Comparison of ENCODE assay signal across 21 cellular contexts in the genomic region with DNA sequence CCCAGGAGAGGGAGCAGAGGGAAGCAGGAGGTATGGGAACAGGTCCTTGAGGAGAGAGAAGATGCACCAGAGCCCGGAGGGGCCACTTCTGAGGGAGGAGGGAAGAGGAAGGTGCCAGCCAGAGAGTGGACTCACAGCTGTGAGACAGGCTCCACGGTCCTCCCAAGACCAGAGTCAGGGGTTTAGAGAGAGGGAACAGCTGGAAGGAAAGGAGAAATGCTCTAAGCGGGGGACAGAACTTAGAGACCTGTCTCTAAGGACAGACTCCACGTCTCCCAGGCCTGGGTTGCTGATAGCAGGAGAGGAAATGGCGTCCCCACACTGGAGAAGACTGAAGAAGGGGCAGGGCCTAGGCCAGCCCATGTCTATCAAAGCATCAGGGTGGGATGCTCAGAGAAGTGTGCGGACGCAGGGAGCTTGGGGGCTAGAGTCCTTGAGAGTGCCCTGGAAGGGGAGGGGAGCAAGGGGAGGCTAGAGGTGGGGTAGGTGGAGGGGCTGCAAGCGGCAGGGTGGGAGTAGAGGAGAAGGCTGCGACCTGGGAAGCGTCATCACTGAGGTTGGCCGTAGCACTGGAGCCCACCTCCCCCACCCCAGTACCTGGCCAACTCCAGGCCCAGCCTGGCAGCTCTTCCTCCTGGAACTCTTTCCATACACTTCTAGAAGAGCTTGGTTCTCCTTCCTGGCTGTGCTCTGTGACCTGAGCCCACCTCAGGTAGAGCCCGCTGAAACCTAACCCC. TPM values are rescaled to one million over a fixed set of nuclear protein-coding genes. Genes with fewer than 3 reads are reported as not detected.
A peak's percentile ranks its signal among the peaks of the same experiment; 100 is the strongest.
DNase-seq lines count a peak whose midpoint lies in the region; ATAC-seq and TF ChIP-seq lines count a peak whose summit lies in the region.
"Had no signal": no experiment of that assay in that cellular context is flagged by ENCODE, and none has a peak within 500 bp of the region (broad histone marks: within the 10 kb centered on the region; RNA-seq: fewer than 3 reads in every experiment).

No MANE protein-coding gene starts in this region.

- TF ChIP-seq CTCF in HFFc6 (IDR thresholded peaks at IDR 0.05) = no peak

- intact Hi-C loops in Right ventricle myocardium inferior (cut with DNase I) = no loop called here
- intact Hi-C loops in cardiac septum (cut with DNase I) = no loop called here

- peak overlapping the region; percentile 4 for H3K27ac Mint-ChIP-seq in stimulated activated memory B cell treated with anti-CD40 and anti-IgM and Interleukin-4, amounts not matched to agents 10 μg/mL and 1 μg/mL and 100 μg/mL, for 72 hours
- no peak overlapping the region for H3K27ac Mint-ChIP-seq in HFFc6
- H3K27ac Mint-ChIP-seq: endodermal cell, GM23338, WTC11 had no signal

- H3K36me3 Mint-ChIP-seq in stimulated activated memory B cell treated with anti-CD40 and anti-IgM and Interleukin-4, amounts not matched to agents 10 μg/mL and 1 μg/mL and 100 μg/mL, for 72 hours = no peaks in the 10 kb centered on the region
- H3K36me3 Mint-ChIP-seq in HFFc6 (ENCODE audit: low read depth) = no peaks in the 10 kb centered on the region
- H3K36me3 Mint-ChIP-seq: activated naive CD4-positive, alpha-beta T cell treated with anti-CD3 and anti-CD28 coated beads, Interleukin-2, amount 50 U/mL, for 72 hours; WTC11 had no signal

- DNase-seq in Right ventricle myocardium inferior (ENCODE audit: missing footprints) = no peak
- DNase-seq in cardiac septum (ENCODE audit: low spot score) = no peak
- DNase-seq in hepatic stellate cell (ENCODE audit: low spot score) = no peak
- no peak for DNase-seq in HFFc6
- DNase-seq: caudate nucleus; endodermal cell; GF-D8; NCI-H2029; NCI-H69; stimulated activated naive CD4-positive, alpha-beta T cell treated with Interleukin-2 at 50 U/mL for 16 hours; uterus had no signal

- no peaks in the 10 kb centered on the region for H3K9me3 Mint-ChIP-seq in stimulated activated memory B cell treated with anti-CD40 and anti-IgM and Interleukin-4, amounts not matched to agents 10 μg/mL and 1 μg/mL and 100 μg/mL, for 72 hours
- no peaks in the 10 kb centered on the region for H3K9me3 Mint-ChIP-seq in HFFc6
- H3K9me3 Mint-ChIP-seq: activated naive CD4-positive, alpha-beta T cell treated with anti-CD3 and anti-CD28 coated beads, Interleukin-2, amount 50 U/mL, for 72 hours; endodermal cell; WTC11 had no signal

- peaks cover 59% of the 10 kb centered on the region for H3K27me3 Mint-ChIP-seq in stimulated activated memory B cell treated with anti-CD40 and anti-IgM and Interleukin-4, amounts not matched to agents 10 μg/mL and 1 μg/mL and 100 μg/mL, for 72 hours
- peaks cover 23% of the 10 kb centered on the region for H3K27me3 Mint-ChIP-seq in HFFc6 (ENCODE audit: insufficient read depth)

- no peak overlapping the region for H3K4me3 Mint-ChIP-seq in stimulated activated memory B cell treated with anti-CD40 and anti-IgM and Interleukin-4, amounts not matched to agents 10 μg/mL and 1 μg/mL and 100 μg/mL, for 72 hours
- H3K4me3 Mint-ChIP-seq in HFFc6 = no peak overlapping the region
- H3K4me3 Mint-ChIP-seq: endodermal cell, GM23338, WTC11 had no signal

- peaks cover 21% of the 10 kb centered on the region for H3K4me1 Mint-ChIP-seq in stimulated activated memory B cell treated with anti-CD40 and anti-IgM and Interleukin-4, amounts not matched to agents 10 μg/mL and 1 μg/mL and 100 μg/mL, for 72 hours
- no peaks in the 10 kb centered on the region for H3K4me1 Mint-ChIP-seq in HFFc6 (ENCODE audit: low read depth)

- ATAC-seq in Right ventricle myocardium inferior (peak; percentile 47), GM21390 (IDR thresholded peaks at IDR 0.05; ENCODE audit: unreplicated experiment) (peak; percentile 14), HG03439 (IDR thresholded peaks at IDR 0.05; ENCODE audit: unreplicated experiment) (peak; percentile 1), GM21576 (IDR thresholded peaks at IDR 0.05; ENCODE audit: unreplicated experiment) (no peak)
- ATAC-seq in stimulated activated memory B cell treated with anti-CD40 and anti-IgM and Interleukin-4, amounts not matched to agents 10 μg/mL and 1 μg/mL and 100 μg/mL, for 72 hours = peak; percentile 29
- ATAC-seq: A549; activated naive CD4-positive, alpha-beta T cell treated with anti-CD3 and anti-CD28 coated beads, Interleukin-2, amount 50 U/mL, for 72 hours; GM23338; WTC11 had no signal

RNA-seq across cellular contexts. Expression of a gene that starts 25.6 kb away (rescaled TPM):
- total RNA-seq in Right ventricle myocardium inferior (1.3 TPM), cardiac septum (3.0 TPM)
- total RNA-seq in HFFc6 (2021; fragmentation: NEBNext Ultra II Directional; extraction: Animal tissue kit (Norgen Biotek cat#: 25700)) = not detected
- total RNA-seq: activated naive CD4-positive, alpha-beta T cell treated with anti-CD3 and anti-CD28 coated beads, Interleukin-2, amount 50 U/mL, for 72 hours; fibroblast of villous mesenchyme; M059J had no signal
